ENCODE assay signal across 22 cellular contexts in genomic region chr2:213162515-213163118, GRCh38. TPM values are rescaled to one million over a fixed set of nuclear protein-coding genes. Genes with fewer than 3 reads are reported as not detected.
DNase-seq lines count a peak whose midpoint lies in the region; ATAC-seq, FAIRE-seq and TF ChIP-seq lines count a peak whose summit lies in the region.
"Had no signal": no experiment of that assay in that cellular context is flagged by ENCODE, and none has a peak within 500 bp of the region (broad histone marks: within the 10 kb centered on the region; RNA-seq: fewer than 3 reads in every experiment).

No MANE protein-coding gene starts in this region.

- H2AK9ac ChIP-seq in IMR-90 (replicated peaks; ENCODE audit: low read depth, low read length, poor library complexity): no peak overlapping the region

- peak overlapping the region; percentile 51 for H3K4me2 ChIP-seq in IMR-90 (ENCODE audit: low read depth, low read length)
- H3K4me2 ChIP-seq: GM23338 had no signal

- H2BK5ac ChIP-seq in IMR-90 (ENCODE audit: low read depth, low read length, poor library complexity, severe bottlenecking): peak overlapping the region; percentile 100

- H3K14ac ChIP-seq in IMR-90 (replicated peaks; ENCODE audit: low read depth, low read length): no peak overlapping the region

- H3K4ac ChIP-seq in IMR-90 (ENCODE audit: low read depth, low read length): peak overlapping the region; percentile 69; the same call in 1 of the 2 replicates

- BruUV-seq in IMR-90 (replicated peaks; lab: Mats Ljungman, UMichigan): no TSS peak

- H4K20me1 ChIP-seq in IMR-90 (ENCODE audit: insufficient read depth, low read length): no peaks in the 10 kb centered on the region

- no peaks in the 10 kb centered on the region for H3K9me1 ChIP-seq in IMR-90 (ENCODE audit: insufficient read depth, low read length)

- H4K91ac ChIP-seq in IMR-90 (ENCODE audit: insufficient read depth, low read depth, low read length): peak overlapping the region; percentile 73

- no peaks in the 10 kb centered on the region for H3K9me3 ChIP-seq in IMR-90 (ENCODE audit: control insufficient read depth, insufficient read depth, low read length)
- no peaks in the 10 kb centered on the region for H3K9me3 ChIP-seq in adrenal gland (replicated peaks in 1 of 3)
- H3K9me3 ChIP-seq: left lung had no signal

- H4K8ac ChIP-seq in IMR-90 (ENCODE audit: low read depth in 2 of 2, low read length in 2 of 2): peak overlapping the region in 1 of 2 experiments; percentile 84; a peak in 2 of 4 replicates

- peak overlapping the region; percentile 56; the same call in 1 of the 2 replicates for H3K9ac ChIP-seq in IMR-90 (ENCODE audit: low read depth, low read length)

- H3K27me3 ChIP-seq in IMR-90 (ENCODE audit: control insufficient read depth, insufficient read depth, low read length) (no peaks in the 10 kb centered on the region), bronchial epithelial cell (ENCODE audit: control insufficient read depth, insufficient read depth, low read length) (no peaks in the 10 kb centered on the region), adrenal gland (no peaks in the 10 kb centered on the region)
- H3K27me3 ChIP-seq: left lung had no signal

- peak overlapping the region; percentile 93 for H2BK120ac ChIP-seq in IMR-90 (ENCODE audit: low read depth, low read length)

- H2BK15ac ChIP-seq in IMR-90 (ENCODE audit: low read depth, low read length): no peak overlapping the region; the same call in 2 of the 3 replicates

- FAIRE-seq in bronchial epithelial cell (lab: Jason Lieb, UNC): no peak
- FAIRE-seq: G401.6 had no signal

- ATAC-seq in IMR-90 (ENCODE audit: low read depth) (peak; percentile 91), HG03175 (IDR thresholded peaks at IDR 0.05; ENCODE audit: unreplicated experiment) (no peak)
- ATAC-seq: GM23338 had no signal

- TF ChIP-seq CTCF in IMR-90 (conservative IDR thresholded peaks at IDR 0.05; ENCODE audit: low read depth, low read length) (no peak), bronchial epithelial cell (IDR thresholded peaks at IDR 0.05; ENCODE audit: insufficient read depth, low read length, severe bottlenecking) (no peak), adrenal gland (IDR thresholded peaks at IDR 0.05) (no peak)

- TF ChIP-seq RAD21 in IMR-90 (IDR thresholded peaks at IDR 0.05; ENCODE audit: low read length): no peak

- H3K27ac ChIP-seq in IMR-90 (ENCODE audit: insufficient read depth, low read length) (peak overlapping the region; percentile 81), adrenal gland (no peak overlapping the region)
- H3K27ac ChIP-seq: left lung, WERI-Rb-1 had no signal

- peak overlapping the region; percentile 77; the same call in 1 of the 2 replicates for H3K56ac ChIP-seq in IMR-90 (ENCODE audit: extremely low read depth, insufficient read depth, low read length)

- no peaks in the 10 kb centered on the region for H3K36me3 ChIP-seq in IMR-90 (ENCODE audit: control insufficient read depth, insufficient read depth, low read length)
- no peaks in the 10 kb centered on the region for H3K36me3 ChIP-seq in bronchial epithelial cell (ENCODE audit: control insufficient read depth, insufficient read depth, low read length)
- H3K36me3 ChIP-seq in adrenal gland (replicated peaks in 1 of 2): no peaks in the 10 kb centered on the region
- H3K36me3 ChIP-seq: left lung, WERI-Rb-1 had no signal

- POLR2A ChIA-PET in IMR-90 (lab: Charles Lee; ENCODE audit: unreplicated experiment): no interaction called here

- H3K18ac ChIP-seq in IMR-90 (ENCODE audit: low read depth, low read length): peak overlapping the region; percentile 73; the same call in 1 of the 2 replicates

- H3K23ac ChIP-seq in IMR-90 (ENCODE audit: low read depth, low read length): peak overlapping the region; percentile 77; the same call in 1 of the 2 replicates

- CTCF ChIA-PET in IMR-90 (lab: Yijun Ruan, JAX): interaction anchor here (0.9 to 2.6 kb wide), 3 partner anchors 9 to 449 kb away, joined by 3 to 11 read pairs (median 3); no protein-coding TSS in a partner anchor

- no peak overlapping the region for H2AFZ ChIP-seq in IMR-90 (replicated peaks; ENCODE audit: low read length, poor library complexity)
- H2AFZ ChIP-seq: GM23338 had no signal

- H2AK5ac ChIP-seq in IMR-90 (ENCODE audit: low read depth, low read length): no peak overlapping the region

- H3K79me1 ChIP-seq in IMR-90 (ENCODE audit: low read depth in 1 of 2, low read length in 2 of 2): no peaks in the 10 kb centered on the region

- H4K5ac ChIP-seq in IMR-90 (ENCODE audit: low read depth, low read length): peak overlapping the region; percentile 49; the same call in 1 of the 2 replicates

- dilution Hi-C loops in IMR-90 (cut with HindIII; ENCODE audit: low sequenced_read_pairs, unreplicated experiment): no loop called here

- WGBS in IMR-90 (ENCODE audit: extremely low coverage in 2 of 2, insufficient read length in 1 of 2), 2 experiments: no CpG with 5 or more reads among the region's 4 CpGs
- 74 to 87% (median 81%) methylated on average over 4 of the region's 4 CpGs for WGBS in adrenal gland, 4 donors

- no peak overlapping the region for H3K4me3 ChIP-seq in IMR-90 (ENCODE audit: insufficient read depth, low read depth, low read length)
- H3K4me3 ChIP-seq in bronchial epithelial cell (ENCODE audit: low read depth, low read length): no peak overlapping the region
- H3K4me3 ChIP-seq in adrenal gland: no peak overlapping the region
- H3K4me3 ChIP-seq: GM23338, left lung had no signal

- TF ChIP-seq POLR2A in IMR-90 (IDR thresholded peaks at IDR 0.05; ENCODE audit: low read depth, low read length): no peak
- no peak for TF ChIP-seq POLR2A in adrenal gland (IDR thresholded peaks at IDR 0.05)

- DNase-seq in ACHN: peak; percentile 6
- DNase-seq in IMR-90: peak; percentile 75
- DNase-seq in bronchial epithelial cell (ENCODE audit: low read depth): peak; percentile 59
- peak; percentile 73 for DNase-seq in iris pigment epithelial cell (ENCODE audit: low read depth)
- DNase-seq in SHP77 (lab: John Stamatoyannopoulos, UW): no peak
- no peak for DNase-seq in mucosa of gallbladder (ENCODE audit: low spot score)
- DNase-seq in adrenal gland: no peak
- DNase-seq: activated CD8-positive, alpha-beta memory T cell treated with anti-CD3 and anti-CD28 coated beads, Interleukin-2, amount 50 U/mL, for 4 hours; activated naive CD8-positive, alpha-beta T cell treated with anti-CD3 and anti-CD28 coated beads, Interleukin-2, amount 10 ng/mL, durations not matched to agents 7 days and 5 days; C1 segment of cervical spinal cord; caudate nucleus; KBM-7; left lung; NCI-H1092; NCI-H2029; retina; stimulated activated CD8-positive, alpha-beta memory T cell treated with anti-CD3 and anti-CD28 coated beads, Interleukin-4, amount 100 ng/mL, for 48 hours; T-helper 2 cell; WERI-Rb-1 had no signal

- H3K4me1 ChIP-seq in IMR-90 (ENCODE audit: control insufficient read depth, insufficient read depth, low read length) (peaks cover 5% of the 10 kb centered on the region), adrenal gland (replicated peaks in 1 of 2) (no peaks in the 10 kb centered on the region)
- H3K4me1 ChIP-seq: left lung had no signal

- intact Hi-C loops in IMR-90 (cut with micrococcal nuclease): loop anchor here (2.0 kb wide), 1 partner anchor 76 kb away; no protein-coding TSS in a partner anchor
- intact Hi-C loops in adrenal gland (cut with DNase I): no loop called here

- in situ Hi-C loops in ACHN (cut with HindIII; ENCODE audit: low pct_ligation_motif_present, low pct_unique_long_range_greater_than_20kb, low sequenced_read_pairs): no loop called here
- in situ Hi-C loops in IMR-90 (cut with MboI; ENCODE audit: low sequenced_read_pairs): no loop called here

- H2BK20ac ChIP-seq in IMR-90 (ENCODE audit: low read depth, low read length): peak overlapping the region; percentile 89

TF ChIP-seq in IMR-90, 13 proteins besides CTCF, POLR2A, EP300 and RAD21:
- peak; percentile 26; the same call in 1 of the 2 replicates for TF ChIP-seq FOS (IDR thresholded peaks at IDR 0.05; ENCODE audit: low read depth, low read length)
- no peak for TF ChIP-seq RFX5 (IDR thresholded peaks at IDR 0.05; ENCODE audit: low read depth, low read length)
- no peak for TF ChIP-seq MAFK (IDR thresholded peaks at IDR 0.05; ENCODE audit: low read depth, low read length)
- no peak for TF ChIP-seq NFE2L2 (IDR thresholded peaks at IDR 0.05; ENCODE audit: low read depth, low read length)
- no peak for TF ChIP-seq SMC3 (IDR thresholded peaks at IDR 0.05; ENCODE audit: low read depth, low read length)
- TF ChIP-seq BHLHE40 (IDR thresholded peaks at IDR 0.05; ENCODE audit: low read depth, low read length): no peak
- no peak for TF ChIP-seq MAZ (IDR thresholded peaks at IDR 0.05; ENCODE audit: borderline replicate concordance, low read depth, low read length)
TF ChIP-seq in IMR-90: peak in this region for 1.

RNA-seq across cellular contexts. Expression of gene IKZF2, which starts 11.2 kb away (rescaled TPM):
- total RNA-seq in IMR-90 (2012; rRNA removed): 19.4 and 25.5 TPM in 2 replicates
- 2.1 TPM in 2 replicates for polyA plus RNA-seq in IMR-90 (2012; rRNA removed)
- 0.44 and 0.75 TPM in 2 replicates for polyA plus RNA-seq in IMR-90 (2012; cell fraction: cytosol; rRNA removed)
- polyA plus RNA-seq in IMR-90 (2012; cell fraction: nucleus; rRNA removed; ENCODE audit: low replicate concordance): 1.5 and 7.5 TPM in 2 replicates
- 9.0 and 27.4 TPM in 2 replicates for total RNA-seq in bronchial epithelial cell
- total RNA-seq in mucosa of gallbladder: 12.7 TPM
- total RNA-seq in adrenal gland: 10 to 100 TPM in 3 of 8 donors, 1 to 10 TPM in 5; 1.4 to 18.9 (median 9.3) TPM
- polyA plus RNA-seq in adrenal gland: 1 to 10 TPM in 1 of 3 donors, under 1 TPM in 2; 0.44 to 4.9 (median 0.97) TPM

Comparison
In these comparisons a context has a peak if more than half of its experiments do, and no peak if none do; other contexts are left out.
1. DNase-seq: peak in ACHN (single experiment), IMR-90 (single experiment), bronchial epithelial cell (single experiment) and iris pigment epithelial cell (single experiment); none in SHP77 (0 of 2), mucosa of gallbladder (single experiment) and adrenal gland (0 of 7).